Comparison of ENCODE assay signal across 27 cellular contexts in genomic region chr2:76731157-76731556, GRCh38.
"Had no signal": no experiment of that assay in that cellular context is flagged by ENCODE, and none has a peak within 500 bp of the region (broad histone marks: within the 10 kb centered on the region; RNA-seq: fewer than 3 reads in every experiment).

No MANE protein-coding gene starts in this region.

- DNase-seq: activated CD4-positive, alpha-beta memory T cell treated with anti-CD3 and anti-CD28 coated beads, Interleukin-2, amount 10 ng/mL, durations not matched to agents 7 days and 5 days; activated CD4-positive, alpha-beta T cell treated with anti-CD3 and anti-CD28 coated beads for 48 hours; activated CD8-positive, alpha-beta memory T cell treated with anti-CD3 and anti-CD28 coated beads, Interleukin-2, amount 50 U/mL, for 48 hours; activated gamma-delta T cell treated with Interleukin-2 at 50 U/mL for 16 hours; activated naive CD4-positive, alpha-beta T cell treated with anti-CD3 and anti-CD28 coated beads, Interleukin-2, amount 50 U/mL, for 16 hours; activated naive CD8-positive, alpha-beta T cell treated with anti-CD3 and anti-CD28 coated beads, Interleukin-2, amount 50 U/mL, for 24 hours; activated T-cell treated with anti-CD3 and anti-CD28 coated beads, Interleukin-2, amount 50 U/mL, for 24 hours; amygdala; central memory CD4-positive, alpha-beta T cell; endodermal cell; foreskin fibroblast; head of caudate nucleus; hippocampal formation; kidney; naive B cell; nephron progenitor cell; right lobe of liver; stimulated activated CD4-positive, alpha-beta T cell treated with anti-CD3 and anti-CD28 coated beads, Interleukin-2, amount 100 ng/mL, for 48 hours; stimulated activated naive CD4-positive, alpha-beta T cell treated with Interleukin-2 at 50 U/mL for 16 hours; testis; transverse colon had no signal

- H3K27me3 Mint-ChIP-seq: activated CD4-positive, alpha-beta memory T cell treated with anti-CD3 and anti-CD28 coated beads, Interleukin-2, amount 10 ng/mL, durations not matched to agents 7 days and 5 days; activated naive CD8-positive, alpha-beta T cell treated with anti-CD3 and anti-CD28 coated beads, Interleukin-2, amount 50 U/mL, for 24 hours; activated T-cell treated with anti-CD3 and anti-CD28 coated beads, Interleukin-2, amount 50 U/mL, for 24 hours; activated T-helper 17 cell treated with anti-CD3 and anti-CD28 coated beads, Interleukin-2, amount 50 U/mL, for 72 hours; naive B cell had no signal

- H3K36me3 ChIP-seq: breast epithelium, neutrophil, right lobe of liver, transverse colon had no signal

- H3K27ac ChIP-seq: breast epithelium, neutrophil, right lobe of liver, testis, transverse colon, VCaP had no signal

- H3K36me3 Mint-ChIP-seq: mesothelial cell of epicardium, naive B cell had no signal

- H3K27me3 ChIP-seq: breast epithelium, neutrophil, right lobe of liver, testis, transverse colon had no signal

- H3K4me3 ChIP-seq: breast epithelium, right lobe of liver, testis, transverse colon had no signal

- H3K27ac Mint-ChIP-seq: activated CD4-positive, alpha-beta memory T cell treated with anti-CD3 and anti-CD28 coated beads, Interleukin-2, amount 10 ng/mL, durations not matched to agents 7 days and 5 days; activated naive CD8-positive, alpha-beta T cell treated with anti-CD3 and anti-CD28 coated beads, Interleukin-2, amount 50 U/mL, for 24 hours; activated T-cell treated with anti-CD3 and anti-CD28 coated beads, Interleukin-2, amount 50 U/mL, for 24 hours; activated T-helper 17 cell treated with anti-CD3 and anti-CD28 coated beads, Interleukin-2, amount 50 U/mL, for 72 hours; endodermal cell; mesothelial cell of epicardium; naive B cell; nephron progenitor cell had no signal

- ATAC-seq: activated naive CD8-positive, alpha-beta T cell treated with anti-CD3 and anti-CD28 coated beads, Interleukin-2, amount 50 U/mL, for 24 hours; activated T-helper 17 cell treated with anti-CD3 and anti-CD28 coated beads, Interleukin-2, amount 50 U/mL, for 72 hours; esophagus mucosa; right lobe of liver had no signal

- H3K4me3 Mint-ChIP-seq: activated CD4-positive, alpha-beta memory T cell treated with anti-CD3 and anti-CD28 coated beads, Interleukin-2, amount 10 ng/mL, durations not matched to agents 7 days and 5 days; activated naive CD8-positive, alpha-beta T cell treated with anti-CD3 and anti-CD28 coated beads, Interleukin-2, amount 50 U/mL, for 24 hours; activated T-cell treated with anti-CD3 and anti-CD28 coated beads, Interleukin-2, amount 50 U/mL, for 24 hours; activated T-helper 17 cell treated with anti-CD3 and anti-CD28 coated beads, Interleukin-2, amount 50 U/mL, for 72 hours; endodermal cell; mesothelial cell of epicardium; naive B cell; nephron progenitor cell had no signal

- H3K4me1 Mint-ChIP-seq: activated CD4-positive, alpha-beta memory T cell treated with anti-CD3 and anti-CD28 coated beads, Interleukin-2, amount 10 ng/mL, durations not matched to agents 7 days and 5 days; activated naive CD8-positive, alpha-beta T cell treated with anti-CD3 and anti-CD28 coated beads, Interleukin-2, amount 50 U/mL, for 24 hours; activated T-helper 17 cell treated with anti-CD3 and anti-CD28 coated beads, Interleukin-2, amount 50 U/mL, for 72 hours; mesothelial cell of epicardium; naive B cell; nephron progenitor cell had no signal
